In the genomic region with DNA sequence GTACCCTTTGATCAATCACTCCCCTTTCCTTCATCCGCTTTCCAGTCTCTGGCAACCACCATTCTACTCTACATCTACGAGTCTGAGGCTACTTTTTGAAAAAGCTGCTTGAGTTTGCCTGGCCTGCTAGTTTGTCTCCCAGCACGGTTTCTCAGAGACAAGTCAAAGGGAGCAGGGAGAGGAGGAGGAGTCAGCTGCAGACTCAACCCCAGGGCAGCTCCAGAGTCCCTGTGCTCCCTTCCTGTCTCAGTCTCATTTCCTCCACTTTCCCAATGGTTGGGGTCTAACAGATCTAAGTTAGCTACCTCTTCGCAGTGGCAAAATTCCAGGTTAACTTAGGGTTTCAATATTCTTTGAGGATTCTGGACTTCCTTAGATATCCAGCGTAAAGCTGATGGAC, we compare ENCODE assay signal across 21 cellular contexts.
"Had no signal": no experiment of that assay in that cellular context is flagged by ENCODE, and none has a peak within 500 bp of the region (broad histone marks: within the 10 kb centered on the region; RNA-seq: fewer than 3 reads in every experiment).

No MANE protein-coding gene starts in this region.

- H3K27ac ChIP-seq: WERI-Rb-1 had no signal

- ATAC-seq: activated CD8-positive, alpha-beta memory T cell treated with anti-CD3 and anti-CD28 coated beads, Interleukin-2, amount 10 ng/mL, durations not matched to agents 7 days and 5 days; activated T-cell treated with anti-CD3 and anti-CD28 coated beads, Interleukin-2, amount 50 U/mL, for 4 hours; PC-3; T-cell had no signal

- DNase-seq: activated CD4-positive, alpha-beta T cell treated with anti-CD3 and anti-CD28 coated beads for 48 hours; activated CD4-positive, alpha-beta T cell treated with anti-CD3 and anti-CD28 coated beads, Interleukin-2, amount 50 U/mL, for 4 hours; activated CD4-positive, CD25-positive, alpha-beta regulatory T cell treated with anti-CD3 and anti-CD28 coated beads, Interleukin-2, amount 50 U/mL, for 72 hours; activated CD8-positive, alpha-beta memory T cell treated with anti-CD3 and anti-CD28 coated beads, Interleukin-2, amount 10 ng/mL, durations not matched to agents 7 days and 5 days; activated effector memory CD4-positive, alpha-beta T cell treated with anti-CD3 and anti-CD28 coated beads, Interleukin-2, amount 50 U/mL, for 16 hours; activated naive CD4-positive, alpha-beta T cell treated with anti-CD3 and anti-CD28 coated beads for 36 hours; activated T-cell treated with anti-CD3 and anti-CD28 coated beads, Interleukin-2, amount 50 U/mL, for 4 hours; amygdala; Karpas-422; MM.1S; NCI-H1105 treated with DMSO at 0.1 percent for 48 hours; NCI-H1436 treated with DMSO at 0.1 percent for 48 hours; NCI-H187; NCI-H2081 treated with DMSO at 0.1 percent for 48 hours; NCI-H446; NCI-H524; PC-3; SHP77 treated with DMSO at 0.1 percent for 48 hours; T-cell; T-helper 2 cell; WERI-Rb-1 had no signal

- H3K36me3 ChIP-seq: WERI-Rb-1 had no signal
